In the genomic region with DNA sequence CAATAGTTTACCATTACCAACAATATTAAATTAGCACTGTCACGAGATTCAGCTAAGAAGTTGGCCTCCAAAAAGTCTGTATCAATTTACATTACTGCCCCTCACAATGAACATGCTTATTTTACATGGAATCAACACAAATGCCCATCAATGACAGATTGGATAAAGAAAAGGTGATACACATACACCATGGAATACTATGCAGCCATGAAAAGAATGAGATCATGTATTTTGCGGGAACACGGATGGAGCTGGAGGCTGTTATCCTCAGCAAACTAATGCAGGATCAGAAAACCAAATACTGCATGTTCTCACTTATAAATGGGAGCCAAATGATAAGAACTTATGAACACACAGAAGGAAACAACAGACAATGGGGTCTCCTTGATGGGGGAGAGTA, we compare ENCODE assay signal across 28 cellular contexts.
"Had no signal": no experiment of that assay in that cellular context is flagged by ENCODE, and none has a peak within 500 bp of the region (broad histone marks: within the 10 kb centered on the region; RNA-seq: fewer than 3 reads in every experiment).

No MANE protein-coding gene starts in this region.

- H3K27ac ChIP-seq: colonic mucosa, coronary artery, dorsolateral prefrontal cortex, epithelial cell of prostate, esophagus muscularis mucosa, esophagus squamous epithelium, foreskin keratinocyte, gastroesophageal sphincter, heart left ventricle, heart right ventricle had no signal

- H3K9me3 ChIP-seq: colonic mucosa, esophagus muscularis mucosa, esophagus squamous epithelium, gastroesophageal sphincter, heart left ventricle, heart right ventricle had no signal

- H3K36me3 ChIP-seq: colonic mucosa, esophagus muscularis mucosa, esophagus squamous epithelium, gastroesophageal sphincter, heart left ventricle, heart right ventricle had no signal

- H3K27me3 Mint-ChIP-seq: dendritic cell treated with granulocyte-macrophage colony-stimulating factor and Interleukin-4, amounts not matched to agents 40 ng/mL and 50 ng/mL, for 4 days had no signal

- ATAC-seq: effector memory CD8-positive, alpha-beta T cell; esophagus mucosa; foreskin keratinocyte; gastroesophageal sphincter; heart left ventricle; heart right ventricle had no signal

- H3K4me3 Mint-ChIP-seq: dendritic cell treated with granulocyte-macrophage colony-stimulating factor and Interleukin-4, amounts not matched to agents 40 ng/mL and 50 ng/mL, for 4 days; effector memory CD8-positive, alpha-beta T cell; endodermal cell had no signal

- FAIRE-seq: colon, endometrium, endothelial cell of umbilical vein, frontal cortex had no signal

- H3K27me3 ChIP-seq: colonic mucosa, esophagus squamous epithelium, foreskin keratinocyte, heart left ventricle, heart right ventricle had no signal

- H3K4me3 ChIP-seq: colonic mucosa, coronary artery, dorsolateral prefrontal cortex, esophagus muscularis mucosa, esophagus squamous epithelium, gastroesophageal sphincter, heart left ventricle, heart right ventricle had no signal

- H3K27ac Mint-ChIP-seq: dendritic cell treated with granulocyte-macrophage colony-stimulating factor and Interleukin-4, amounts not matched to agents 40 ng/mL and 50 ng/mL, for 4 days; effector memory CD8-positive, alpha-beta T cell; endodermal cell had no signal

- DNase-seq: colonic mucosa; cortex of kidney; dermis blood vessel endothelial cell; dorsolateral prefrontal cortex; effector CD4-positive, alpha-beta T cell; effector CD8-positive, alpha-beta T cell; effector memory CD4-positive, alpha-beta T cell; effector memory CD8-positive, alpha-beta T cell; endodermal cell; erythroblast; esophagus squamous epithelium; foreskin fibroblast; foreskin keratinocyte; foreskin melanocyte; glutamatergic neuron; head of caudate nucleus; heart left ventricle; heart right ventricle had no signal

- H3K4me1 ChIP-seq: gastroesophageal sphincter had no signal

- H3K9me3 Mint-ChIP-seq: dendritic cell treated with granulocyte-macrophage colony-stimulating factor and Interleukin-4, amounts not matched to agents 40 ng/mL and 50 ng/mL, for 4 days; effector memory CD8-positive, alpha-beta T cell; endodermal cell had no signal
